In genomic region chr6:8195714-8196104, GRCh38 we compare ENCODE assay signal across 14 cellular contexts.
"Had no signal": no experiment of that assay in that cellular context is flagged by ENCODE, and none has a peak within 500 bp of the region (broad histone marks: within the 10 kb centered on the region; RNA-seq: fewer than 3 reads in every experiment).

No MANE protein-coding gene starts in this region.

- ATAC-seq: activated CD8-positive, alpha-beta memory T cell treated with anti-CD3 and anti-CD28 coated beads, Interleukin-2, amount 10 ng/mL, durations not matched to agents 7 days and 5 days; left lobe of liver; stimulated activated memory B cell treated with anti-CD40 and anti-IgM and Interleukin-4, amounts not matched to agents 10 μg/mL and 1 μg/mL and 100 μg/mL, for 72 hours had no signal

- H3K9ac ChIP-seq: parathyroid adenoma had no signal

- H3K9me3 Mint-ChIP-seq: activated CD4-positive, alpha-beta memory T cell treated with anti-CD3 and anti-CD28 coated beads for 36 hours; activated naive CD8-positive, alpha-beta T cell treated with anti-CD3 and anti-CD28 coated beads for 36 hours; stimulated activated memory B cell treated with anti-CD40 and anti-IgM and Interleukin-4, amounts not matched to agents 10 μg/mL and 1 μg/mL and 100 μg/mL, for 72 hours; T-helper 2 cell treated with Interferon-gamma antibody and Interleukin-4, amounts not matched to agents 5 μg/mL and 100 μg/mL, for 36 hours had no signal

- H3K4me1 Mint-ChIP-seq: activated CD8-positive, alpha-beta memory T cell treated with anti-CD3 and anti-CD28 coated beads, Interleukin-2, amount 10 ng/mL, durations not matched to agents 7 days and 5 days; activated naive CD8-positive, alpha-beta T cell treated with anti-CD3 and anti-CD28 coated beads for 36 hours; stimulated activated memory B cell treated with anti-CD40 and anti-IgM and Interleukin-4, amounts not matched to agents 10 μg/mL and 1 μg/mL and 100 μg/mL, for 72 hours had no signal

- DNase-seq: activated CD4-positive, alpha-beta memory T cell treated with anti-CD3 and anti-CD28 coated beads for 36 hours; activated CD8-positive, alpha-beta memory T cell treated with anti-CD3 and anti-CD28 coated beads, Interleukin-2, amount 10 ng/mL, durations not matched to agents 7 days and 5 days; activated naive CD4-positive, alpha-beta T cell; activated naive CD8-positive, alpha-beta T cell treated with anti-CD3 and anti-CD28 coated beads for 36 hours; amniotic stem cell; dorsolateral prefrontal cortex; kidney; sigmoid colon; stimulated activated CD4-positive, alpha-beta T cell treated with anti-CD3 and anti-CD28 coated beads, Interleukin-4, amount 100 ng/mL, for 4 hours had no signal

- H3K36me3 Mint-ChIP-seq: activated CD4-positive, alpha-beta memory T cell treated with anti-CD3 and anti-CD28 coated beads for 36 hours; activated CD8-positive, alpha-beta memory T cell treated with anti-CD3 and anti-CD28 coated beads, Interleukin-2, amount 10 ng/mL, durations not matched to agents 7 days and 5 days; activated naive CD8-positive, alpha-beta T cell treated with anti-CD3 and anti-CD28 coated beads for 36 hours; stimulated activated memory B cell treated with anti-CD40 and anti-IgM and Interleukin-4, amounts not matched to agents 10 μg/mL and 1 μg/mL and 100 μg/mL, for 72 hours had no signal

- H3K4me1 ChIP-seq: sigmoid colon had no signal

- H3K36me3 ChIP-seq: sigmoid colon, thoracic aorta had no signal

- H3K79me2 ChIP-seq: parathyroid adenoma had no signal

- H3K27ac ChIP-seq: dorsolateral prefrontal cortex, parathyroid adenoma, sigmoid colon had no signal

- H3K4me3 Mint-ChIP-seq: activated CD4-positive, alpha-beta memory T cell treated with anti-CD3 and anti-CD28 coated beads for 36 hours; activated CD8-positive, alpha-beta memory T cell treated with anti-CD3 and anti-CD28 coated beads, Interleukin-2, amount 10 ng/mL, durations not matched to agents 7 days and 5 days; activated naive CD8-positive, alpha-beta T cell treated with anti-CD3 and anti-CD28 coated beads for 36 hours; stimulated activated memory B cell treated with anti-CD40 and anti-IgM and Interleukin-4, amounts not matched to agents 10 μg/mL and 1 μg/mL and 100 μg/mL, for 72 hours; T-helper 2 cell treated with Interferon-gamma antibody and Interleukin-4, amounts not matched to agents 5 μg/mL and 100 μg/mL, for 36 hours had no signal

- H3K27me3 ChIP-seq: sigmoid colon had no signal

- H3K27ac Mint-ChIP-seq: activated CD4-positive, alpha-beta memory T cell treated with anti-CD3 and anti-CD28 coated beads for 36 hours; activated CD8-positive, alpha-beta memory T cell treated with anti-CD3 and anti-CD28 coated beads, Interleukin-2, amount 10 ng/mL, durations not matched to agents 7 days and 5 days; activated naive CD8-positive, alpha-beta T cell treated with anti-CD3 and anti-CD28 coated beads for 36 hours; stimulated activated memory B cell treated with anti-CD40 and anti-IgM and Interleukin-4, amounts not matched to agents 10 μg/mL and 1 μg/mL and 100 μg/mL, for 72 hours; T-helper 2 cell treated with Interferon-gamma antibody and Interleukin-4, amounts not matched to agents 5 μg/mL and 100 μg/mL, for 36 hours had no signal

- H3K4me3 ChIP-seq: dorsolateral prefrontal cortex, sigmoid colon, thoracic aorta had no signal

- H3K9me3 ChIP-seq: thoracic aorta had no signal
